ENCODE assay signal across 22 cellular contexts in genomic region chr17:45844695-45845375, GRCh38. TPM values are rescaled to one million over a fixed set of nuclear protein-coding genes. Genes with fewer than 3 reads are reported as not detected.
DNase-seq lines count a peak whose midpoint lies in the region; ATAC-seq and TF ChIP-seq lines count a peak whose summit lies in the region.
"Had no signal": no experiment of that assay in that cellular context is flagged by ENCODE, and none has a peak within 500 bp of the region (broad histone marks: within the 10 kb centered on the region; RNA-seq: fewer than 3 reads in every experiment).

Gene SPPL2C (plus strand): TSS chr17:45844881. CDS start chr17:45844907, 26 bp downstream.

- no peak within 1 kb of the TSS for H2BK15ac ChIP-seq in neuronal stem cell (ENCODE audit: low read length)

- peak within 1 kb of the TSS; percentile 57 for H2AK5ac ChIP-seq in neuronal stem cell (ENCODE audit: low read depth, low read length)

- H3K27me3 Mint-ChIP-seq in chondrocyte (ENCODE audit: low read depth) = peaks cover 23% of the 10 kb centered on the region

- H3K18ac ChIP-seq in neuronal stem cell (ENCODE audit: low read length) = peak within 1 kb of the TSS; percentile 68

- peak within 1 kb of the TSS; percentile 20 for H2BK120ac ChIP-seq in neuronal stem cell (ENCODE audit: low read depth, low read length)

- H3K27ac Mint-ChIP-seq in chondrocyte (ENCODE audit: unreplicated experiment) = no peak within 1 kb of the TSS

- H3K9ac ChIP-seq in neuronal stem cell (ENCODE audit: low read depth, low read length, poor library complexity) = no peak within 1 kb of the TSS
- H3K9ac ChIP-seq: KMS-11 had no signal

- peak; percentile 42 for DNase-seq in DMS53 (lab: John Stamatoyannopoulos, UW)
- DNase-seq in DMS53 treated with DMSO at 0.1 percent for 48 hours (lab: John Stamatoyannopoulos, UW; ENCODE audit: unreplicated experiment) = no peak
- DNase-seq in chondrocyte (ENCODE audit: low spot score) = peak; percentile 90
- no peak for DNase-seq in neuronal stem cell (ENCODE audit: low spot score)
- no peak for DNase-seq in activated CD8-positive, alpha-beta memory T cell treated with anti-CD3 and anti-CD28 coated beads, Interleukin-2, amount 50 U/mL, for 4 hours
- DNase-seq in putamen (ENCODE audit: low spot score) = no peak
- DNase-seq: AML-193; GOT3; MV-4-11; NCI-H1417; NCI-H1930; NCI-H345; NCI-H526; NK-92 treated with Interleukin-12 subunit alpha and Interleukin-12 subunit beta, amount 100 ng/mL, for 24 hours had no signal

- CTCF ChIA-PET in HEK293 (lab: Yijun Ruan, JAX) = interaction anchor here (0.8 kb wide), 1 partner anchor 205 kb away, joined by 3 read pairs; no protein-coding TSS in a partner anchor

- H2BK5ac ChIP-seq in neuronal stem cell (ENCODE audit: low read length) = no peak within 1 kb of the TSS

- H3K79me1 ChIP-seq in neuronal stem cell (ENCODE audit: low read depth, low read length) = no peaks in the 10 kb centered on the region

- H4K8ac ChIP-seq in neuronal stem cell (ENCODE audit: low read depth, low read length) = peak within 1 kb of the TSS; percentile 68

- POLR2A ChIA-PET in HEK293 (lab: Yijun Ruan, JAX) = no interaction called here

- no peaks in the 10 kb centered on the region for H3K4me1 ChIP-seq in HEK293 (ENCODE audit: control insufficient read depth, insufficient read depth, low read length)
- H3K4me1 ChIP-seq in neuronal stem cell (ENCODE audit: control insufficient read depth in 2 of 2, insufficient read depth in 1 of 2, low read depth in 1 of 2, low read length in 2 of 2) = no peaks in the 10 kb centered on the region
- H3K4me1 ChIP-seq: Peyer's patch, SJSA1 had no signal

- H3K9me3 Mint-ChIP-seq in chondrocyte (ENCODE audit: low read depth) = no peaks in the 10 kb centered on the region

- no peaks in the 10 kb centered on the region for H3K36me3 Mint-ChIP-seq in chondrocyte (ENCODE audit: low read depth)

- no peak within 1 kb of the TSS for H2BK12ac ChIP-seq in neuronal stem cell (ENCODE audit: low read length)

- H3K4ac ChIP-seq in neuronal stem cell (ENCODE audit: low read length) = peak within 1 kb of the TSS; percentile 47

- H3K27ac ChIP-seq in HEK293 (ENCODE audit: extremely low read depth, low read depth, low read length) = no peak within 1 kb of the TSS
- no peak within 1 kb of the TSS for H3K27ac ChIP-seq in neuronal stem cell (replicated peaks; ENCODE audit: low read length)
- H3K27ac ChIP-seq: 22Rv1, C4-2B, KMS-11, Peyer's patch, SJSA1 had no signal

- peak within 1 kb of the TSS; percentile 13 for H3K23ac ChIP-seq in neuronal stem cell (ENCODE audit: low read depth, low read length, poor library complexity)

- no peak within 1 kb of the TSS for H2AFZ ChIP-seq in neuronal stem cell (ENCODE audit: low read length)

- no peak for TF ChIP-seq CTCF in HEK293 (tag by site-specific recombination; IDR thresholded peaks at IDR 0.05)
- no peak for TF ChIP-seq CTCF in chondrocyte (IDR thresholded peaks at IDR 0.05)

- ATAC-seq in HG03039 (IDR thresholded peaks at IDR 0.05; ENCODE audit: unreplicated experiment) = no peak
- ATAC-seq: GM12878 had no signal

- peaks cover 0 to 7% (median 0%) of the 10 kb centered on the region in 3 experiments for H3K27me3 ChIP-seq in neuronal stem cell (ENCODE audit: control insufficient read depth in 3 of 3, insufficient read depth in 3 of 3, low read depth in 1 of 3, low read length in 3 of 3)
- H3K27me3 ChIP-seq: Peyer's patch had no signal

- H3K9me3 ChIP-seq in HEK293 (ENCODE audit: control insufficient read depth, insufficient read depth, low read depth, low read length) = no peaks in the 10 kb centered on the region
- no peaks in the 10 kb centered on the region for H3K9me3 ChIP-seq in neuronal stem cell (replicated peaks in 1 of 2; ENCODE audit: control insufficient read depth in 2 of 2, insufficient read depth in 1 of 2, low read depth in 1 of 2, low read length in 2 of 2)
- H3K9me3 ChIP-seq: Peyer's patch, SJSA1 had no signal

- no peak within 1 kb of the TSS for H3K4me3 ChIP-seq in HEK293 (ENCODE audit: low read depth, low read length)
- no peak within 1 kb of the TSS for H3K4me3 ChIP-seq in neuronal stem cell (ENCODE audit: low read length in 2 of 2)
- H3K4me3 ChIP-seq: GM12878, Peyer's patch, SJSA1 had no signal

- H4K91ac ChIP-seq in neuronal stem cell (ENCODE audit: low read depth, low read length, poor library complexity) = no peak within 1 kb of the TSS

- H3K36me3 ChIP-seq in HEK293 (ENCODE audit: control insufficient read depth in 2 of 2, insufficient read depth in 1 of 2, low read length in 2 of 2) (no peaks in the 10 kb centered on the region), neuronal stem cell (replicated peaks in 1 of 2; ENCODE audit: control insufficient read depth in 2 of 2, insufficient read depth in 2 of 2, low read length in 2 of 2) (no peaks in the 10 kb centered on the region)
- H3K36me3 ChIP-seq: Peyer's patch, SJSA1 had no signal

- no peaks in the 10 kb centered on the region for H3K4me1 Mint-ChIP-seq in chondrocyte (ENCODE audit: low read depth)

- H3K14ac ChIP-seq in neuronal stem cell (ENCODE audit: low read length) = no peak within 1 kb of the TSS

- no peak within 1 kb of the TSS for H3K4me2 ChIP-seq in neuronal stem cell (ENCODE audit: insufficient read depth, low read length, poor library complexity, severe bottlenecking)
- H3K4me2 ChIP-seq: KMS-11 had no signal

- WGBS in neuronal stem cell (ENCODE audit: extremely low coverage in 2 of 2, insufficient read length in 2 of 2, insufficient replicate concordance in 1 of 2), 2 donors = no CpG with 5 or more reads among the region's 25 CpGs

- no peak within 1 kb of the TSS for H3K4me3 Mint-ChIP-seq in chondrocyte (ENCODE audit: unreplicated experiment)

TF ChIP-seq in HEK293, 187 proteins besides CTCF, POLR2A, EP300 and RAD21:
- no peak for TF ChIP-seq PRDM4 (tag by site-specific recombination; IDR thresholded peaks at IDR 0.05)
- 0 out of 2 replicates have a peak, but pooled peaks have one; percentile 14 for TF ChIP-seq HIC1 (tag by site-specific recombination; IDR thresholded peaks at IDR 0.05)
- TF ChIP-seq ZFHX2 (tag by site-specific recombination; conservative IDR thresholded peaks at IDR 0.05) = peak; percentile 20; the same call in 1 of the 2 replicates
- TF ChIP-seq ZNF423 (tag by site-specific recombination; IDR thresholded peaks at IDR 0.05) = no peak
- peak; percentile 39; the same call in 1 of the 2 replicates for TF ChIP-seq EGR2 (tag by site-specific recombination; IDR thresholded peaks at IDR 0.05; ENCODE audit: low read depth)
- no peak for TF ChIP-seq ZNF785 (tag by site-specific recombination; IDR thresholded peaks at IDR 0.05)
- TF ChIP-seq KLF1 (tag by site-specific recombination; IDR thresholded peaks at IDR 0.05) = peak; percentile 68
- TF ChIP-seq ZNF354C (tag by site-specific recombination; IDR thresholded peaks at IDR 0.05; ENCODE audit: borderline replicate concordance, low read depth) = no peak
- TF ChIP-seq ZNF24 (tag by site-specific recombination; IDR thresholded peaks at IDR 0.05) = no peak
- TF ChIP-seq ZNF600 (tag by site-specific recombination; IDR thresholded peaks at IDR 0.05) = no peak
- TF ChIP-seq ZNF596 (tag by site-specific recombination; IDR thresholded peaks at IDR 0.05) = no peak
- TF ChIP-seq ZBTB7A (tag by site-specific recombination; IDR thresholded peaks at IDR 0.05; ENCODE audit: low read depth) = no peak
- no peak for TF ChIP-seq ZIC2 (tag by site-specific recombination; IDR thresholded peaks at IDR 0.05)
TF ChIP-seq in HEK293: peak in this region for 4.

RNA-seq across cellular contexts. Expression of gene SPPL2C, which starts in this region (rescaled TPM):
- total RNA-seq in chondrocyte = not detected in 3 replicates
- polyA plus RNA-seq in neuronal stem cell (2013, experiment 1 of 2) = not detected
- not detected for polyA plus RNA-seq in neuronal stem cell (2013, experiment 2 of 2)
- total RNA-seq: GM12878, Peyer's patch, SJSA1 had no signal
- polyA plus RNA-seq: GM12878 had no signal

Comparison
In these comparisons a context has a peak if more than half of its experiments do, and no peak if none do; other contexts are left out.
1. Peak in DNase-seq in chondrocyte; RNA of the gene not detected or under 1 TPM.